ENCODE assay signal across 25 cellular contexts in genomic region chr5:144465441-144465840, GRCh38.
"Had no signal": no experiment of that assay in that cellular context is flagged by ENCODE, and none has a peak within 500 bp of the region (broad histone marks: within the 10 kb centered on the region; RNA-seq: fewer than 3 reads in every experiment).

No MANE protein-coding gene starts in this region.

- DNase-seq: activated CD4-positive, alpha-beta T cell treated with anti-CD3 and anti-CD28 coated beads for 48 hours; activated CD4-positive, alpha-beta T cell treated with anti-CD3 and anti-CD28 coated beads, Interleukin-2, amount 50 U/mL, for 48 hours; activated CD8-positive, alpha-beta memory T cell treated with anti-CD3 and anti-CD28 coated beads for 24 hours; activated effector memory CD4-positive, alpha-beta T cell treated with Interleukin-2 at 50 U/mL for 16 hours; activated naive CD4-positive, alpha-beta T cell treated with Interleukin-2 at 50 U/mL for 16 hours; caudate nucleus; cortex of kidney; effector memory CD8-positive, alpha-beta T cell; erythroblast; left lung; mucosa of descending colon; posterior cingulate gyrus; right cardiac atrium; stimulated activated CD4-positive, alpha-beta T cell treated with anti-CD3 and anti-CD28 coated beads, Interleukin-15, amount 100 ng/mL, for 24 hours; stimulated activated CD4-positive, alpha-beta T cell treated with anti-CD3 and anti-CD28 coated beads, Interleukin-2, amount 100 ng/mL, for 24 hours; stimulated activated naive B cell treated with anti-CD40 and anti-IgM and Interleukin-4, amounts not matched to agents 10 μg/mL and 1 μg/mL and 100 μg/mL, for 72 hours; stomach; T1000; thyroid gland; upper lobe of right lung; WERI-Rb-1 had no signal

- H3K27me3 Mint-ChIP-seq: activated naive CD8-positive, alpha-beta T cell; effector memory CD8-positive, alpha-beta T cell; natural killer cell treated with Interleukin-12 subunit alpha and Interleukin-12 subunit beta and Interleukin-15 and Interleukin-18, amount 100 ng/mL, for 72 hours; stimulated activated naive B cell treated with anti-CD40 and anti-IgM and Interleukin-4, amounts not matched to agents 10 μg/mL and 1 μg/mL and 100 μg/mL, for 72 hours had no signal

- H3K9me3 ChIP-seq: ascending aorta, left lung, mucosa of descending colon, stomach, thyroid gland, upper lobe of right lung had no signal

- H3K27ac Mint-ChIP-seq: activated naive CD8-positive, alpha-beta T cell; effector memory CD8-positive, alpha-beta T cell; natural killer cell treated with Interleukin-12 subunit alpha and Interleukin-12 subunit beta and Interleukin-15 and Interleukin-18, amount 100 ng/mL, for 72 hours; stimulated activated naive B cell treated with anti-CD40 and anti-IgM and Interleukin-4, amounts not matched to agents 10 μg/mL and 1 μg/mL and 100 μg/mL, for 72 hours had no signal

- H3K36me3 Mint-ChIP-seq: activated naive CD8-positive, alpha-beta T cell; natural killer cell treated with Interleukin-12 subunit alpha and Interleukin-12 subunit beta and Interleukin-15 and Interleukin-18, amount 100 ng/mL, for 72 hours; stimulated activated naive B cell treated with anti-CD40 and anti-IgM and Interleukin-4, amounts not matched to agents 10 μg/mL and 1 μg/mL and 100 μg/mL, for 72 hours had no signal

- H3K27me3 ChIP-seq: ascending aorta, left lung, stomach, thyroid gland, upper lobe of right lung had no signal

- H3K4me3 Mint-ChIP-seq: activated naive CD8-positive, alpha-beta T cell; effector memory CD8-positive, alpha-beta T cell; natural killer cell treated with Interleukin-12 subunit alpha and Interleukin-12 subunit beta and Interleukin-15 and Interleukin-18, amount 100 ng/mL, for 72 hours; stimulated activated naive B cell treated with anti-CD40 and anti-IgM and Interleukin-4, amounts not matched to agents 10 μg/mL and 1 μg/mL and 100 μg/mL, for 72 hours had no signal

- H3K4me1 ChIP-seq: ascending aorta, left lung, stomach, upper lobe of right lung had no signal

- H3K4me3 ChIP-seq: ascending aorta, left lung, lung, mucosa of descending colon, stomach, thyroid gland, upper lobe of right lung had no signal

- H3K36me3 ChIP-seq: ascending aorta, left lung, stomach, thyroid gland, upper lobe of right lung, WERI-Rb-1 had no signal

- H3K27ac ChIP-seq: ascending aorta, left lung, stomach, thyroid gland, upper lobe of right lung, WERI-Rb-1 had no signal
